1 cellular context compared by ENCODE assay signal in the genomic region with DNA sequence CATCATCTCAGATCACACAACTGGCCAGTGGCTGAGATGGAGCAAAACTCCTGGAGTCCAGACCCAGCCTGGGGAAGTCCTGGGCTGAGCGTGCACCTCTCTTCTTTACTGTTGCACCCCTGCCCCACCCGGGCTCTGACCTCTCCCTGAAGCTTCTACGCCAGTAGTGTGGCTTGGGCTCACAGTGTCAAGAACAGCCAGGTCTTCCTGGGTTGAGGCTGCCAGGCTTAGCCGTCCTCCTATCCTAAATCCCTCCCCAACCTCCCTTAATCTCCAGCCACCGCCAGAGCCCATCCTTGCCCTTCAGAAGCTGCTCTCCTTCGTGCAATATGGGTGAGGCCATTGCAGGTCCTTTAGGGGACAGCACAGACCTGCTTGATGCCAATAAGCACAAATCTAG.
TF ChIP-seq lines count a peak whose summit lies in the region.

No MANE protein-coding gene starts in this region.

TF ChIP-seq in K562, 482 proteins besides CTCF, POLR2A, EP300 and RAD21 (continued from another document):
- TF ChIP-seq ZNF318 (IDR thresholded peaks at IDR 0.05; ENCODE audit: borderline replicate concordance in 1 of 2, low read depth in 1 of 2), result no peak
- no peak for TF ChIP-seq TBP (optimal IDR thresholded peaks at IDR 0.05; ENCODE audit: low read depth, low read length)
- TF ChIP-seq ZNF668 (CRISPR knock-in tag; IDR thresholded peaks at IDR 0.05), result no peak
- TF ChIP-seq NR0B1 (IDR thresholded peaks at IDR 0.05; ENCODE audit: partially characterized antibody), result no peak
- no peak for TF ChIP-seq ZNF780A (CRISPR knock-in tag; IDR thresholded peaks at IDR 0.05)
- no peak for TF ChIP-seq RBM39 (optimal IDR thresholded peaks at IDR 0.05; ENCODE audit: low read depth, low read length)
- TF ChIP-seq NEUROD1 (IDR thresholded peaks at IDR 0.05; ENCODE audit: borderline replicate concordance, low read depth, low read length, partially characterized antibody), result no peak
- TF ChIP-seq, protein P1, sequence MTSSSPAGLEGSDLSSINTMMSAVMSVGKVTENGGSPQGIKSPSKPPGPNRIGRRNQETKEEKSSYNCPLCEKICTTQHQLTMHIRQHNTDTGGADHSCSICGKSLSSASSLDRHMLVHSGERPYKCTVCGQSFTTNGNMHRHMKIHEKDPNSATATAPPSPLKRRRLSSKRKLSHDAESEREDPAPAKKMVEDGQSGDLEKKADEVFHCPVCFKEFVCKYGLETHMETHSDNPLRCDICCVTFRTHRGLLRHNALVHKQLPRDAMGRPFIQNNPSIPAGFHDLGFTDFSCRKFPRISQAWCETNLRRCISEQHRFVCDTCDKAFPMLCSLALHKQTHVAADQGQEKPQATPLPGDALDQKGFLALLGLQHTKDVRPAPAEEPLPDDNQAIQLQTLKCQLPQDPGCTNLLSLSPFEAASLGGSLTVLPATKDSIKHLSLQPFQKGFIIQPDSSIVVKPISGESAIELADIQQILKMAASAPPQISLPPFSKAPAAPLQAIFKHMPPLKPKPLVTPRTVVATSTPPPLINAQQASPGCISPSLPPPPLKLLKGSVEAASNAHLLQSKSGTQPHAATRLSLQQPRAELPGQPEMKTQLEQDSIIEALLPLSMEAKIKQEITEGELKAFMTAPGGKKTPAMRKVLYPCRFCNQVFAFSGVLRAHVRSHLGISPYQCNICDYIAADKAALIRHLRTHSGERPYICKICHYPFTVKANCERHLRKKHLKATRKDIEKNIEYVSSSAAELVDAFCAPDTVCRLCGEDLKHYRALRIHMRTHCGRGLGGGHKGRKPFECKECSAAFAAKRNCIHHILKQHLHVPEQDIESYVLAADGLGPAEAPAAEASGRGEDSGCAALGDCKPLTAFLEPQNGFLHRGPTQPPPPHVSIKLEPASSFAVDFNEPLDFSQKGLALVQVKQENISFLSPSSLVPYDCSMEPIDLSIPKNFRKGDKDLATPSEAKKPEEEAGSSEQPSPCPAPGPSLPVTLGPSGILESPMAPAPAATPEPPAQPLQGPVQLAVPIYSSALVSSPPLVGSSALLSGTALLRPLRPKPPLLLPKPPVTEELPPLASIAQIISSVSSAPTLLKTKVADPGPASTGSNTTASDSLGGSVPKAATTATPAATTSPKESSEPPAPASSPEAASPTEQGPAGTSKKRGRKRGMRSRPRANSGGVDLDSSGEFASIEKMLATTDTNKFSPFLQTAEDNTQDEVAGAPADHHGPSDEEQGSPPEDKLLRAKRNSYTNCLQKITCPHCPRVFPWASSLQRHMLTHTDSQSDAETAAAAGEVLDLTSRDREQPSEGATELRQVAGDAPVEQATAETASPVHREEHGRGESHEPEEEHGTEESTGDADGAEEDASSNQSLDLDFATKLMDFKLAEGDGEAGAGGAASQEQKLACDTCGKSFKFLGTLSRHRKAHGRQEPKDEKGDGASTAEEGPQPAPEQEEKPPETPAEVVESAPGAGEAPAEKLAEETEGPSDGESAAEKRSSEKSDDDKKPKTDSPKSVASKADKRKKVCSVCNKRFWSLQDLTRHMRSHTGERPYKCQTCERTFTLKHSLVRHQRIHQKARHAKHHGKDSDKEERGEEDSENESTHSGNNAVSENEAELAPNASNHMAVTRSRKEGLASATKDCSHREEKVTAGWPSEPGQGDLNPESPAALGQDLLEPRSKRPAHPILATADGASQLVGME (CRISPR knock-in tag; IDR thresholded peaks at IDR 0.05), result no peak
- TF ChIP-seq POLR2AphosphoS5 (IDR thresholded peaks at IDR 0.05; ENCODE audit: control insufficient read depth, insufficient read depth, low read depth, low read length), result no peak
- TF ChIP-seq ZMIZ1 (IDR thresholded peaks at IDR 0.05; ENCODE audit: low read depth in 2 of 2, low read length in 2 of 2), result no peak
- TF ChIP-seq, protein P2, sequence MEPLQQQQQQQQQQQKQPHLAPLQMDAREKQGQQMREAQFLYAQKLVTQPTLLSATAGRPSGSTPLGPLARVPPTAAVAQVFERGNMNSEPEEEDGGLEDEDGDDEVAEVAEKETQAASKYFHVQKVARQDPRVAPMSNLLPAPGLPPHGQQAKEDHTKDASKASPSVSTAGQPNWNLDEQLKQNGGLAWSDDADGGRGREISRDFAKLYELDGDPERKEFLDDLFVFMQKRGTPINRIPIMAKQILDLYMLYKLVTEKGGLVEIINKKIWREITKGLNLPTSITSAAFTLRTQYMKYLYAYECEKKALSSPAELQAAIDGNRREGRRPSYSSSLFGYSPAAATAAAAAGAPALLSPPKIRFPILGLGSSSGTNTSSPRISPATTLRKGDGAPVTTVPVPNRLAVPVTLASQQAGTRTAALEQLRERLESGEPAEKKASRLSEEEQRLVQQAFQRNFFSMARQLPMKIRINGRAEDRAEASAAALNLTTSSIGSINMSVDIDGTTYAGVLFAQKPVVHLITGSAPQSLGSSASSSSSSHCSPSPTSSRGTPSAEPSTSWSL (CRISPR knock-in tag; IDR thresholded peaks at IDR 0.05; ENCODE audit: borderline replicate concordance), result no peak
- no peak for TF ChIP-seq SLC30A9 (CRISPR knock-in tag; IDR thresholded peaks at IDR 0.05)
- TF ChIP-seq EHMT2 (IDR thresholded peaks at IDR 0.05), result no peak
